Comparison of ENCODE assay signal across 2 cellular contexts in the genomic region with DNA sequence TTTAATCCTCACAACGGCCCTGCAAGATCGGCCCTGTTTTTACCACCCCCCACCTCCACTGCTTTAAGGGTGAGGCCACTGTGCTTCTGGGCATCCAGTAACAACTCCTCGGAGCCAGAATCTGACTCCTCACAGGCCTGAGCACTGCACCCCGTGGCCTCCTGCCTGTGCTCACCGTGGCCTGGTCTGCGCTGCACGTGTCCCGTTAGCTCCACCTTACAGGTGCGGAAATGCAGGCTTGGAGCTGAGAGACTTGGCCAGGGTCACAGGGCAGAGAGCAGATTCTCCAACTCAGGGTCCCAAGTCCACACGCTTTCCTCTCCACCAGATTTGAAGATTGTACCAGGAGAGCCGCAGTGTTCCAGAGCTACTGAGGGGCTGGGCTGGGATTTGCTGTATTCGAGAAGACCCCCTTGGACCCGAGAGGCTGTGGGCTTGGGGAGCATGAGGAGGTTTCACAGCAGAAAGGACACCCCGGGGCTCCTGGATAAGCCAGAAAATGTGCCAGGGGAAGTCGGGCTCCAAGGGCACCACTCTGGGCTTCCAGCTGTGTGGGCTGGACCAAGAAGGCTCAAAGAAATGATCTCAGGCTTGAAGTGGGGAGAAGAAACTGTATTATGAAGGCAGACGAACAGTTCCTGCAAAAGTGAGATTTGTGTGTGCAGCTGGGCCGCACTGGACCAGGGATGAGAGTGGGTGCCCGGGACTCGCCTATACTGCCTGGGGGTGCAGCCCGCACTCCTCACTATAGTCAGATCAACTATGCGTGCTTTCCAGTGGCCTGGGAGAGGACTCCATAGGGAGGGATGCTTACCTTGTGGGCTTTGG. TPM values are rescaled to one million over a fixed set of nuclear protein-coding genes. Genes with fewer than 3 reads are reported as not detected.
"Had no signal": no experiment of that assay in that cellular context is flagged by ENCODE, and none has a peak within 500 bp of the region (broad histone marks: within the 10 kb centered on the region; RNA-seq: fewer than 3 reads in every experiment).

No MANE protein-coding gene starts in this region.

RNA-seq across cellular contexts. Expression of a gene that starts 1.6 kb away (rescaled TPM):
- total RNA-seq: dermis microvascular lymphatic vessel endothelial cell, glomerular endothelial cell had no signal
